In the genomic region with DNA sequence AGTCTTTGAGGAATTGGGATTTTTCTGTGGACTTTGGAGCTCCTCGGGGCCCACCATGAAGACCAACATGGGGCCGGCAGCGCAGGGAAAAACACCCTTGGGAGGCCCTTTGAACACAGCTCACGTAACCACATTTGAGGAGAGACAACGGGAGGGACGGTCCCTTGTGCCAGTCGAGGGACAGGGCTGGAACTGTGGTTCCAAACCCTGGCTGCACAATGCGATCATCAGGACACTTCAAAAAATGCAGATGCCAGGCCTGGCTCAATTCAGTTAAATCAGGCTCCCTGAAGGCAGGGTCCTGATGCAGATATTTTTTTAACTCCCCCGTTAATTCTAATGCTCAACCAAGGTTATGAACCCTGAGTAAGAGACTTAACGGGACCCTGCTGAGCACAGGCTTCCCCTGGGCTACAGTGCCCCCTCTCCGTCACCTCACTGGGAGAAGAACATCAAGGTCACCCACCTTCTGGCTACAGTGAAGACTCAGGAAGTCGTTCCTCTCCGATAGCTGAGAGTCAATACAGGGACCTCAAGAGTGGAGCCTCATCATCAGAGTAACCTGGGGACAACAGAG, we compare ENCODE assay signal across 24 cellular contexts. TPM values are rescaled to one million over a fixed set of nuclear protein-coding genes. Genes with fewer than 3 reads are reported as not detected.
A peak's percentile ranks its signal among the peaks of the same experiment; 100 is the strongest.
DNase-seq lines count a peak whose midpoint lies in the region; ATAC-seq, FAIRE-seq and TF ChIP-seq lines count a peak whose summit lies in the region.
"Had no signal": no experiment of that assay in that cellular context is flagged by ENCODE, and none has a peak within 500 bp of the region (broad histone marks: within the 10 kb centered on the region; RNA-seq: fewer than 3 reads in every experiment).

No MANE protein-coding gene starts in this region.

- H3K18ac ChIP-seq in H1 (ENCODE audit: extremely low read depth, low read length) (no peak overlapping the region), mesenchymal stem cell (ENCODE audit: low read depth in 1 of 2, low read length in 2 of 2) (no peak overlapping the region)

- H3K79me2 ChIP-seq in SK-N-SH (ENCODE audit: insufficient read depth) = no peaks in the 10 kb centered on the region
- H3K79me2 ChIP-seq in H1 (ENCODE audit: control insufficient read depth in 1 of 2, insufficient read depth in 2 of 2, low read length in 2 of 2) = no peaks in the 10 kb centered on the region

- H3K9ac ChIP-seq in SK-N-SH = no peak overlapping the region
- no peak overlapping the region for H3K9ac ChIP-seq in H1 (replicated peaks in 1 of 4; ENCODE audit: extremely low read depth in 1 of 4, low read depth in 3 of 4, low read length in 3 of 4)
- peak overlapping the region; percentile 43 for H3K9ac ChIP-seq in mesenchymal stem cell (ENCODE audit: low read length)
- H3K9ac ChIP-seq: BLaER1 treated with 17β-estradiol and CSF1 and Interleukin-3, amounts not matched to agents 10 nM and 100 nM had no signal

- ATAC-seq in SK-N-SH treated with all-trans-retinoic acid at 6 μM for 48 hours (no peak), GM18858 (IDR thresholded peaks at IDR 0.05; ENCODE audit: unreplicated experiment) (no peak)
- ATAC-seq in stimulated activated effector memory CD8-positive, alpha-beta T cell treated with anti-CD3 and anti-CD28 coated beads, Interleukin-12 subunit alpha, Interleukin-12 subunit beta, amount 100 ng/mL, for 72 hours = peak; percentile 11

- 79% methylated on average over 9 of the region's 13 CpGs for WGBS in SK-N-SH (ENCODE audit: low lambda C conversion rate)
- 88% methylated on average over 13 of the region's 13 CpGs; no CpG with 5 or more reads in 1 of the 2 experiments for WGBS in H1 (ENCODE audit: extremely low coverage in 1 of 2, insufficient coverage in 1 of 2, insufficient read length in 1 of 2, insufficient replicate concordance in 2 of 2, low coverage in 1 of 2, low lambda C conversion rate in 2 of 2, missing lambda C conversion rate in 1 of 2), 2 experiments
- WGBS in mesenchymal stem cell = 92% methylated on average over 13 of the region's 13 CpGs

- no peaks in the 10 kb centered on the region for H3K9me3 Mint-ChIP-seq in stimulated activated effector memory CD8-positive, alpha-beta T cell treated with anti-CD3 and anti-CD28 coated beads, Interleukin-12 subunit alpha, Interleukin-12 subunit beta, amount 100 ng/mL, for 72 hours

- no peak overlapping the region for H4K8ac ChIP-seq in H1 (ENCODE audit: extremely low read depth, insufficient read depth, low read length)
- H4K8ac ChIP-seq in mesenchymal stem cell (ENCODE audit: low read length) = no peak overlapping the region

- TF ChIP-seq CTCF in SK-N-SH (IDR thresholded peaks at IDR 0.05) = no peak
- no peak for TF ChIP-seq CTCF in H1 (IDR thresholded peaks at IDR 0.05; ENCODE audit: control extremely low read depth in 1 of 3, insufficient read depth in 1 of 3, low read depth in 1 of 3, low read length in 3 of 3)

- H3K79me1 ChIP-seq in H1 (ENCODE audit: low read depth, low read length) (no peaks in the 10 kb centered on the region), mesenchymal stem cell (replicated peaks; ENCODE audit: low read length, poor library complexity, severe bottlenecking) (no peaks in the 10 kb centered on the region)

- H2BK120ac ChIP-seq in H1 (replicated peaks; ENCODE audit: low read depth, low read length) (no peak overlapping the region), mesenchymal stem cell (ENCODE audit: low read depth, low read length) (no peak overlapping the region)

- TF ChIP-seq RAD21 in SK-N-SH (IDR thresholded peaks at IDR 0.05; ENCODE audit: low read length) = no peak
- TF ChIP-seq RAD21 in H1 (IDR thresholded peaks at IDR 0.05 in 1 of 2, conservative IDR thresholded peaks at IDR 0.05 in 1 of 2; ENCODE audit: low read depth in 2 of 2, low read length in 2 of 2) = no peak

- no peak overlapping the region for H4K5ac ChIP-seq in H1 (ENCODE audit: insufficient read length, low read depth, low read length)

- no peak for TF ChIP-seq EP300 in SK-N-SH (IDR thresholded peaks at IDR 0.05; ENCODE audit: borderline replicate concordance in 1 of 2, low read depth in 1 of 2, low read length in 1 of 2)
- TF ChIP-seq EP300 in H1 (IDR thresholded peaks at IDR 0.05; ENCODE audit: borderline replicate concordance in 1 of 2, low read depth in 2 of 2, low read length in 2 of 2) = no peak

- POLR2A ChIA-PET in SK-N-SH (lab: Yijun Ruan, JAX) = no interaction called here
- POLR2A ChIA-PET in H1 (lab: Charles Lee; ENCODE audit: partially characterized antibody) = no interaction called here

- H2BK5ac ChIP-seq in H1 (ENCODE audit: low read depth, low read length) (no peak overlapping the region), mesenchymal stem cell (ENCODE audit: low read depth, low read length, poor library complexity, severe bottlenecking) (no peak overlapping the region)

- H2AFZ ChIP-seq in SK-N-SH (ENCODE audit: low read depth) = no peak overlapping the region
- H2AFZ ChIP-seq in H1 (ENCODE audit: low read length) = 0 out of 2 replicates have a peak overlapping the region, but pooled peaks have one; percentile 25
- no peak overlapping the region for H2AFZ ChIP-seq in mesenchymal stem cell (ENCODE audit: low read depth, low read length)

- H2BK20ac ChIP-seq in H1 (ENCODE audit: low read length) = no peak overlapping the region

- DNase-seq in SK-N-SH (no peak), H1 (ENCODE audit: low read depth in 1 of 2, low spot score in 2 of 2) (no peak), mesenchymal stem cell (no peak), DMS 273 (lab: John Stamatoyannopoulos, UW; ENCODE audit: unreplicated experiment) (no peak), GOT3 (lab: John Stamatoyannopoulos, UW) (no peak)
- no peak for DNase-seq in stimulated activated effector memory CD8-positive, alpha-beta T cell treated with anti-CD3 and anti-CD28 coated beads, Interleukin-12 subunit alpha, Interleukin-12 subunit beta, amount 100 ng/mL, for 72 hours (ENCODE audit: low spot score in 2 of 2)
- DNase-seq: activated CD4-positive, CD25-positive, alpha-beta regulatory T cell treated with anti-CD3 and anti-CD28 coated beads, Interleukin-2, amount 50 U/mL, for 72 hours; activated CD8-positive, alpha-beta memory T cell treated with anti-CD3 and anti-CD28 coated beads for 24 hours; activated naive CD4-positive, alpha-beta T cell treated with anti-CD3 and anti-CD28 coated beads, Interleukin-2, amount 50 U/mL, for 16 hours; effector CD8-positive, alpha-beta T cell; MM.1S; NCI-H1694 treated with DMSO at 0.1 percent for 48 hours; sigmoid colon had no signal

- H3K9me3 ChIP-seq in SK-N-SH = no peaks in the 10 kb centered on the region
- no peaks in the 10 kb centered on the region for H3K9me3 ChIP-seq in H1 (ENCODE audit: insufficient read depth in 2 of 2, low read depth in 1 of 2, low read length in 1 of 2)
- no peaks in the 10 kb centered on the region for H3K9me3 ChIP-seq in mesenchymal stem cell (ENCODE audit: control insufficient read depth, low read length)
- H3K9me3 ChIP-seq: sigmoid colon, testis had no signal

- H3K27ac ChIP-seq in SK-N-SH (ENCODE audit: low read depth in 2 of 2, low read length in 1 of 2) (peak overlapping the region in 1 of 2 experiments; percentile 89; a peak in 2 of 4 replicates), H1 (ENCODE audit: low read depth, low read length) (no peak overlapping the region), mesenchymal stem cell (ENCODE audit: low read length, poor library complexity, severe bottlenecking) (no peak overlapping the region)
- H3K27ac ChIP-seq: BLaER1 treated with 17β-estradiol and CSF1 and Interleukin-3, amounts not matched to agents 10 nM and 100 nM had no signal

- H3K36me3 ChIP-seq in SK-N-SH (replicated peaks in 1 of 2; ENCODE audit: control insufficient read depth in 1 of 2, insufficient read depth in 2 of 2, low read length in 1 of 2) = no peaks in the 10 kb centered on the region
- no peaks in the 10 kb centered on the region for H3K36me3 ChIP-seq in H1 (ENCODE audit: control insufficient read depth in 2 of 4, insufficient read depth in 4 of 4, low read length in 3 of 4)
- H3K36me3 ChIP-seq in mesenchymal stem cell (ENCODE audit: control insufficient read depth in 1 of 2, insufficient read depth in 2 of 2, low read depth in 1 of 2, low read length in 2 of 2) = no peaks in the 10 kb centered on the region
- H3K36me3 ChIP-seq: BLaER1 treated with 17β-estradiol and CSF1 and Interleukin-3, amounts not matched to agents 10 nM and 100 nM; sigmoid colon had no signal

- FAIRE-seq in H1 (lab: Jason Lieb, UNC) = no peak
- FAIRE-seq: D721Med, GM18507 had no signal

- H3K27ac Mint-ChIP-seq in stimulated activated effector memory CD8-positive, alpha-beta T cell treated with anti-CD3 and anti-CD28 coated beads, Interleukin-12 subunit alpha, Interleukin-12 subunit beta, amount 100 ng/mL, for 72 hours = no peak overlapping the region

- peaks cover 0 to 35% of the 10 kb centered on the region in 2 experiments; a peak in 2 of 4 replicates for H3K4me1 ChIP-seq in SK-N-SH (ENCODE audit: control insufficient read depth in 1 of 2, insufficient read depth in 2 of 2, low read depth in 1 of 2, low read length in 1 of 2)
- H3K4me1 ChIP-seq in H1 (replicated peaks in 1 of 4; ENCODE audit: control insufficient read depth in 3 of 4, insufficient read depth in 4 of 4, low read length in 3 of 4) = peaks cover 0 to 3% (median 0%) of the 10 kb centered on the region in 4 experiments; a peak in 2 of 7 replicates
- H3K4me1 ChIP-seq in mesenchymal stem cell (ENCODE audit: control insufficient read depth, insufficient read depth, low read depth, low read length) = peaks cover 15% of the 10 kb centered on the region

- H2BK15ac ChIP-seq in H1 (ENCODE audit: low read length) (no peak overlapping the region), mesenchymal stem cell (ENCODE audit: low read depth, poor library complexity, severe bottlenecking) (no peak overlapping the region)

- no peaks in the 10 kb centered on the region for H3K9me2 ChIP-seq in SK-N-SH

- H3K4me1 Mint-ChIP-seq in stimulated activated effector memory CD8-positive, alpha-beta T cell treated with anti-CD3 and anti-CD28 coated beads, Interleukin-12 subunit alpha, Interleukin-12 subunit beta, amount 100 ng/mL, for 72 hours = peaks cover 7% of the 10 kb centered on the region

- H4K91ac ChIP-seq in H1 (replicated peaks; ENCODE audit: insufficient read length, low read length) (no peak overlapping the region), mesenchymal stem cell (ENCODE audit: low read length) (peak overlapping the region; percentile 53)

- H3F3A ChIP-seq in SK-N-SH (replicated peaks; ENCODE audit: insufficient read depth) = peaks cover 12% of the 10 kb centered on the region

- H3K4me3 Mint-ChIP-seq in stimulated activated effector memory CD8-positive, alpha-beta T cell treated with anti-CD3 and anti-CD28 coated beads, Interleukin-12 subunit alpha, Interleukin-12 subunit beta, amount 100 ng/mL, for 72 hours = no peak overlapping the region

- no peak overlapping the region for H2AK5ac ChIP-seq in H1 (ENCODE audit: low read depth, low read length)
- H2AK5ac ChIP-seq in mesenchymal stem cell (ENCODE audit: low read length, severe bottlenecking) = no peak overlapping the region

- peak overlapping the region; percentile 83; the same call in 1 of the 2 replicates for H3K4me2 ChIP-seq in SK-N-SH
- H3K4me2 ChIP-seq in H1 (ENCODE audit: insufficient read depth in 1 of 2, low read depth in 2 of 2, low read length in 2 of 2) = no peak overlapping the region
- no peak overlapping the region for H3K4me2 ChIP-seq in mesenchymal stem cell (ENCODE audit: low read length, poor library complexity, severe bottlenecking)

- H2BK12ac ChIP-seq in H1 (ENCODE audit: low read depth, low read length) (no peak overlapping the region), mesenchymal stem cell (ENCODE audit: low read length in 2 of 2) (peak overlapping the region in 1 of 2 experiments; percentile 38)

- H3K23ac ChIP-seq in H1 (ENCODE audit: insufficient read length) (no peak overlapping the region), mesenchymal stem cell (ENCODE audit: low read length in 2 of 2) (no peak overlapping the region)

- CTCF ChIA-PET in SK-N-SH (lab: Yijun Ruan, JAX) (interaction anchor here (1.2 to 3.6 kb wide), 3 partner anchors 15 to 655 kb away, joined by 3 to 19 read pairs (median 4); no protein-coding TSS in a partner anchor), H1 (lab: Charles Lee; ENCODE audit: partially characterized antibody) (interaction anchor here (0.8 to 1.6 kb wide), 3 partner anchors 9 to 26 kb away, joined by 3 read pairs; no protein-coding TSS in a partner anchor)

- 0 out of 2 replicates have a peak, but pooled peaks cover 3% of the 10 kb centered on the region for H3K23me2 ChIP-seq in H1 (ENCODE audit: low read depth, low read length)

- no peaks in the 10 kb centered on the region for H3K36me3 Mint-ChIP-seq in stimulated activated effector memory CD8-positive, alpha-beta T cell treated with anti-CD3 and anti-CD28 coated beads, Interleukin-12 subunit alpha, Interleukin-12 subunit beta, amount 100 ng/mL, for 72 hours

- H3K27me3 ChIP-seq in SK-N-SH (ENCODE audit: insufficient read depth) (peaks cover 26% of the 10 kb centered on the region; the same call in 1 of the 2 replicates), H1 (replicated peaks in 1 of 4; ENCODE audit: control insufficient read depth in 3 of 4, extremely low read depth in 1 of 4, insufficient read depth in 3 of 4, low read length in 3 of 4) (no peaks in the 10 kb centered on the region; a peak in 2 of 7 replicates), mesenchymal stem cell (ENCODE audit: control insufficient read depth in 1 of 2, insufficient read depth in 1 of 2, low read length in 2 of 2) (peaks cover 0 to 19% of the 10 kb centered on the region in 2 experiments)
- H3K27me3 ChIP-seq: sigmoid colon, testis had no signal

- H3K56ac ChIP-seq in H1 (replicated peaks; ENCODE audit: insufficient read length, low read depth, low read length) = no peak overlapping the region

- H4K20me1 ChIP-seq in SK-N-SH (ENCODE audit: insufficient read depth) = no peaks in the 10 kb centered on the region
- H4K20me1 ChIP-seq in H1 (replicated peaks in 1 of 2; ENCODE audit: control insufficient read depth in 1 of 2, insufficient read depth in 2 of 2, low read length in 2 of 2) = no peaks in the 10 kb centered on the region
- H4K20me1 ChIP-seq: BLaER1 treated with 17β-estradiol and CSF1 and Interleukin-3, amounts not matched to agents 10 nM and 100 nM had no signal

- H3K4ac ChIP-seq in H1 (replicated peaks; ENCODE audit: insufficient read length, low read depth, low read length) (peak overlapping the region; percentile 13), mesenchymal stem cell (ENCODE audit: low read depth in 1 of 2, low read length in 2 of 2) (no peak overlapping the region)

- no peak for TF ChIP-seq POLR2A in H1 (IDR thresholded peaks at IDR 0.05; ENCODE audit: control extremely low read depth in 1 of 2, low read depth in 2 of 2, low read length in 2 of 2)

- H3K14ac ChIP-seq in H1 (ENCODE audit: insufficient read length) (no peak overlapping the region), mesenchymal stem cell (ENCODE audit: low read length in 2 of 2) (no peak overlapping the region)

- no peak overlapping the region for H3K4me3 ChIP-seq in SK-N-SH (ENCODE audit: low read depth in 2 of 2, low read length in 1 of 2)
- H3K4me3 ChIP-seq in H1 (ENCODE audit: extremely low read depth in 1 of 4, insufficient read depth in 2 of 4, low read depth in 3 of 4, low read length in 4 of 4) = no peak overlapping the region
- H3K4me3 ChIP-seq in mesenchymal stem cell (ENCODE audit: insufficient read depth in 1 of 2, low read depth in 1 of 2, low read length in 2 of 2) = no peak overlapping the region
- H3K4me3 ChIP-seq: BLaER1 treated with 17β-estradiol and CSF1 and Interleukin-3, amounts not matched to agents 10 nM and 100 nM; sigmoid colon; testis had no signal

RNA-seq across cellular contexts. Expression of gene LYZL1, which starts 30.4 kb away (rescaled TPM):
- polyA plus RNA-seq in SK-N-SH (2012; rRNA removed) (not detected in 2 replicates), H1 (2011; rRNA removed) (not detected in 2 replicates)
- not detected in 2 replicates for polyA plus RNA-seq in SK-N-SH (2012; cell fraction: cytosol; rRNA removed)
- polyA plus RNA-seq in SK-N-SH (2012; cell fraction: nucleus; rRNA removed) = not detected in 2 replicates
- total RNA-seq in H1 (2021; fragmentation: NEBNext Ultra II Directional; extraction: Animal tissue kit (Norgen Biotek cat#: 25700)) = not detected in 2 replicates
- polyA plus RNA-seq in H1 (2011; cell fraction: cytosol; rRNA removed) = not detected
- polyA plus RNA-seq in H1 (2011; cell fraction: nucleus; rRNA removed) = not detected
- not detected in 4 replicates for polyA plus RNA-seq in H1 (2012, experiment 1 of 2)
- polyA plus RNA-seq in H1 (2012, experiment 2 of 2) = not detected
- polyA plus RNA-seq in H1 (2013, experiment 1 of 2) = not detected
- not detected for polyA plus RNA-seq in H1 (2013, experiment 2 of 2)
- polyA minus RNA-seq in H1 (2011; rRNA and poly(A)+ RNA removed) = not detected in 2 replicates
- polyA minus RNA-seq in H1 (2011; cell fraction: cytosol; rRNA and poly(A)+ RNA removed) = not detected
- not detected for polyA minus RNA-seq in H1 (2011; cell fraction: nucleus; rRNA and poly(A)+ RNA removed)
- not detected for polyA plus RNA-seq in mesenchymal stem cell (2013, experiment 1 of 2)
- not detected for polyA plus RNA-seq in mesenchymal stem cell (2013, experiment 2 of 2)
- total RNA-seq: aorta, left cardiac atrium, mucosa of gallbladder, RPMI7951, sigmoid colon had no signal
- polyA plus RNA-seq: aorta, esophagus, sigmoid colon had no signal
